7 cellular contexts compared by ENCODE assay signal in genomic region chr2:136131961-136132839, GRCh38. TPM values are rescaled to one million over a fixed set of nuclear protein-coding genes. Genes with fewer than 3 reads are reported as not detected.
DNase-seq lines count a peak whose midpoint lies in the region; ATAC-seq and TF ChIP-seq lines count a peak whose summit lies in the region.

No MANE protein-coding gene starts in this region.

- no peaks in the 10 kb centered on the region for H3K4me1 ChIP-seq in body of pancreas
- H3K4me1 ChIP-seq in transverse colon: peaks cover 3 to 11% (median 5%) of the 10 kb centered on the region in 4 donors

- H3K27me3 ChIP-seq in body of pancreas: no peaks in the 10 kb centered on the region
- H3K27me3 ChIP-seq in transverse colon: no peaks in the 10 kb centered on the region

- intact Hi-C loops in body of pancreas (cut with DNase I) (no loop called here), transverse colon (cut with DNase I; ENCODE audit: low total_unique reads) (no loop called here)

- 55 to 57% methylated on average over 16 of the region's 16 CpGs for WGBS in body of pancreas, 2 donors
- WGBS in transverse colon (ENCODE audit: low coverage in 1 of 2), 2 donors: 61 to 63% methylated on average over 10 to 16 of the region's 16 CpGs

- H3K4me3 ChIP-seq in body of pancreas (no peak overlapping the region), transverse colon (no peak overlapping the region)

- DNase-seq in SIG-M5 (lab: John Stamatoyannopoulos, UW): peak; percentile 70
- DNase-seq in body of pancreas: peak in 2 of 4 donors; percentile 13 to 65
- peak; percentile 59 for DNase-seq in transverse colon
- DNase-seq in EL: no peak
- no peak for DNase-seq in NCI-H1105 (lab: John Stamatoyannopoulos, UW)

- H3K9me3 ChIP-seq in body of pancreas (no peaks in the 10 kb centered on the region), transverse colon (no peaks in the 10 kb centered on the region)

- peak; percentile 83 for ATAC-seq in GM18909 (IDR thresholded peaks at IDR 0.05; ENCODE audit: poor library complexity, unreplicated experiment)
- ATAC-seq in HG02884 (IDR thresholded peaks at IDR 0.05; ENCODE audit: unreplicated experiment): peak; percentile 76
- no peak for ATAC-seq in body of pancreas

- TF ChIP-seq EP300 in transverse colon (IDR thresholded peaks at IDR 0.05; ENCODE audit: low read depth): no peak

- H3K27ac ChIP-seq in body of pancreas (peak overlapping the region in 1 of 4 donors; percentile 55), transverse colon (peak overlapping the region; percentile 28 to 70 (median 58))

- no peaks in the 10 kb centered on the region for H3K36me3 ChIP-seq in body of pancreas (replicated peaks in 1 of 2; ENCODE audit: insufficient read depth in 1 of 2, low read depth in 2 of 2)
- H3K36me3 ChIP-seq in transverse colon: no peaks in the 10 kb centered on the region

- TF ChIP-seq POLR2A in body of pancreas (IDR thresholded peaks at IDR 0.05) (peak in 2 of 3 donors; percentile 11 to 25), transverse colon (IDR thresholded peaks at IDR 0.05) (peak; percentile 25)

- no peak for TF ChIP-seq CTCF in body of pancreas (IDR thresholded peaks at IDR 0.05)
- TF ChIP-seq CTCF in transverse colon (IDR thresholded peaks at IDR 0.05): no peak

- in situ Hi-C loops in transverse colon (cut with MboI; ENCODE audit: low pct_ligation_motif_present in 1 of 4, low pct_unique_long_range_greater_than_20kb in 1 of 4, low sequenced_read_pairs in 3 of 4): no loop called here

RNA-seq across cellular contexts. Expression of gene CXCR4, which starts 14.3 kb away (rescaled TPM):
- 10 to 100 TPM in 1 of 2 donors, under 1 TPM in 1; 0.33 to 10.6 TPM for total RNA-seq in body of pancreas
- 10 to 100 TPM in 3 of 4 donors, 1 to 10 TPM in 1; 9.6 to 62.7 (median 27.0) TPM for total RNA-seq in transverse colon

Comparison
In these comparisons a context has a peak if more than half of its experiments do, and no peak if none do; other contexts are left out.
1. DNase-seq: peak in SIG-M5 (single experiment) and transverse colon (single experiment); none in EL (single experiment) and NCI-H1105 (single experiment).